13 cellular contexts compared by ENCODE assay signal in genomic region chr4:118947095-118947494, GRCh38.
"Had no signal": no experiment of that assay in that cellular context is flagged by ENCODE, and none has a peak within 500 bp of the region (broad histone marks: within the 10 kb centered on the region; RNA-seq: fewer than 3 reads in every experiment).

No MANE protein-coding gene starts in this region.

- FAIRE-seq: kidney had no signal

- H3K27ac ChIP-seq: colonic mucosa, parathyroid adenoma, SK-N-MC had no signal

- H3K9me3 ChIP-seq: colonic mucosa, heart right ventricle had no signal

- H3K4me1 ChIP-seq: colonic mucosa, parathyroid adenoma had no signal

- H3K27me3 ChIP-seq: colonic mucosa, heart right ventricle had no signal

- H3K36me3 ChIP-seq: colonic mucosa, heart right ventricle had no signal

- ATAC-seq: effector memory CD8-positive, alpha-beta T cell; heart right ventricle; stimulated activated naive B cell treated with anti-CD40 and anti-IgM and Interleukin-4, amounts not matched to agents 10 μg/mL and 1 μg/mL and 100 μg/mL, for 72 hours had no signal

- DNase-seq: activated CD4-positive, alpha-beta T cell treated with anti-CD3 and anti-CD28 coated beads for 48 hours; activated naive CD4-positive, alpha-beta T cell treated with anti-CD3 and anti-CD28 coated beads for 36 hours; caudate nucleus; colonic mucosa; effector memory CD8-positive, alpha-beta T cell; foreskin melanocyte; heart right ventricle; kidney; naive B cell; stimulated activated naive B cell treated with anti-CD40 and anti-IgM and Interleukin-4, amounts not matched to agents 10 μg/mL and 1 μg/mL and 100 μg/mL, for 72 hours; substantia nigra had no signal

- H3K4me3 ChIP-seq: colonic mucosa, heart right ventricle, SK-N-MC had no signal

- H3K9ac ChIP-seq: parathyroid adenoma had no signal
